In the genomic region with DNA sequence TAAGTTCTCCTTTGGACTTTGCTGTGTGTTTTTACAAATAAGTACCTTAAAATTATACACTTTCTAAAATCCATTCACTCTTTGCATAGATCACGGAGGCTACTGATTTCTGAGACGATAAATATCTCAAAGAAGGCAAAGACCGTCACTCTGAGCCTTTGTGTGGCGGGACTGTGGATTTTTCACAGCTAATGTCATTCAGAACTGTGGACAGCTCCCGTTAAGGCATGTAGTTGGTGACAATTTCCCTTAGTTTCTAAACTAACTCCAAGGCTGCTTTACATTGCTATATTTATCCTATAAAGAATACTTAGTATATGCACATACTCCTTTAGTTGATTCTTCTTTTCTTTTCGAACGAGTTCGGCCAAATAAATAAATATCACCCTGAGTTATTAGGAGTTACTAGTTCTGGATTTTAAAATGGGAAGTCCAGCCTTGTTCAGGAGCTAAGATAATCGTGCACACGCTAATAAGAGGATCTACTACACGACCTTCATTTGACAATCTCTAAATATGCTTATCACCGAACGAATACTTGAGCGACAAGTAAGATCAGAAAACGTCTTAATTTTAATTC, we compare ENCODE assay signal across 14 cellular contexts. TPM values are rescaled to one million over a fixed set of nuclear protein-coding genes. Genes with fewer than 3 reads are reported as not detected.
DNase-seq lines count a peak whose midpoint lies in the region; ATAC-seq and TF ChIP-seq lines count a peak whose summit lies in the region.
"Had no signal": no experiment of that assay in that cellular context is flagged by ENCODE, and none has a peak within 500 bp of the region (broad histone marks: within the 10 kb centered on the region; RNA-seq: fewer than 3 reads in every experiment).

No MANE protein-coding gene starts in this region.

- TF ChIP-seq CTCF in astrocyte of the spinal cord (IDR thresholded peaks at IDR 0.05; ENCODE audit: low read depth, low read length) = no peak
- no peak for TF ChIP-seq CTCF in liver (IDR thresholded peaks at IDR 0.05; ENCODE audit: low read depth, low read length, missing input control)
- no peak for TF ChIP-seq CTCF in uterus (IDR thresholded peaks at IDR 0.05)

- H3K36me3 ChIP-seq in HUES48 (ENCODE audit: control insufficient read depth, insufficient read depth, low read length) = no peaks in the 10 kb centered on the region
- H3K36me3 ChIP-seq in liver (ENCODE audit: control insufficient read depth in 4 of 4, insufficient read depth in 3 of 4, low read depth in 1 of 4, low read length in 3 of 4) = no peaks in the 10 kb centered on the region
- no peaks in the 10 kb centered on the region for H3K36me3 ChIP-seq in uterus

- no peak for TF ChIP-seq POLR2A in uterus (IDR thresholded peaks at IDR 0.05)

- DNase-seq in Ammon's horn (ENCODE audit: low spot score) (peak; percentile 9), astrocyte of the spinal cord (ENCODE audit: low read depth, low spot score) (peak; percentile 1), anterior cingulate cortex (lab: John Stamatoyannopoulos, UW) (no peak), uterus (no peak)
- DNase-seq: activated gamma-delta T cell, mucosa of descending colon, NCI-H2029 had no signal

- WGBS in liver = 22% methylated on average over 15 of the region's 15 CpGs

- no peak for TF ChIP-seq RAD21 in liver (IDR thresholded peaks at IDR 0.05)

- H3K27ac ChIP-seq in HUES48 (ENCODE audit: low read depth, low read length) (no peak overlapping the region), liver (ENCODE audit: low read depth in 1 of 2, low read length in 2 of 2) (no peak overlapping the region), uterus (no peak overlapping the region)

- in situ Hi-C loops in astrocyte of the spinal cord (cut with HindIII; ENCODE audit: low sequenced_read_pairs) = no loop called here

- H3K9ac ChIP-seq in HUES48 (ENCODE audit: low read depth, low read length) (no peak overlapping the region), liver (ENCODE audit: low read depth in 1 of 2, low read length in 2 of 2) (no peak overlapping the region)

- intact Hi-C loops in uterus (cut with DNase I; ENCODE audit: low total_unique reads) = no loop called here

- H3K9me3 ChIP-seq in HUES48 (ENCODE audit: control insufficient read depth, insufficient read depth, low read length) = no peaks in the 10 kb centered on the region
- no peaks in the 10 kb centered on the region for H3K9me3 ChIP-seq in liver (ENCODE audit: control insufficient read depth in 4 of 4, low read length in 3 of 4)
- no peaks in the 10 kb centered on the region for H3K9me3 ChIP-seq in uterus
- H3K9me3 ChIP-seq: mucosa of descending colon had no signal

- no peak for ATAC-seq in HG02981 (IDR thresholded peaks at IDR 0.05; ENCODE audit: unreplicated experiment)
- no peak for ATAC-seq in HG03354 (IDR thresholded peaks at IDR 0.05; ENCODE audit: poor library complexity, severe bottlenecking, unreplicated experiment)
- ATAC-seq: activated CD4-positive, CD25-positive, alpha-beta regulatory T cell treated with anti-CD3 and anti-CD28 coated beads, Interleukin-2, amount 50 U/mL, for 24 hours; mucosa of descending colon had no signal

- H3K4me1 ChIP-seq in HUES48 (ENCODE audit: control insufficient read depth, insufficient read depth, low read length) (peaks cover 21% of the 10 kb centered on the region), liver (ENCODE audit: control insufficient read depth in 4 of 4, insufficient read depth in 4 of 4, low read length in 3 of 4) (peaks cover 2 to 10% (median 8%) of the 10 kb centered on the region in 4 donors), uterus (peaks cover 0 to 12% of the 10 kb centered on the region in 2 donors)

- H3K4me3 ChIP-seq in HUES48 (ENCODE audit: low read depth, low read length) = peak overlapping the region; percentile 65
- no peak overlapping the region for H3K4me3 ChIP-seq in astrocyte of the spinal cord (ENCODE audit: low read depth, low read length)
- no peak overlapping the region for H3K4me3 ChIP-seq in liver (ENCODE audit: low read depth in 1 of 3, low read length in 3 of 3)
- no peak overlapping the region for H3K4me3 ChIP-seq in uterus
- H3K4me3 ChIP-seq: mucosa of descending colon had no signal

- peaks cover 26% of the 10 kb centered on the region for H3K27me3 ChIP-seq in HUES48 (ENCODE audit: control insufficient read depth, insufficient read depth, low read length)
- H3K27me3 ChIP-seq in liver (ENCODE audit: control insufficient read depth in 4 of 4, insufficient read depth in 4 of 4, low read length in 3 of 4) = peaks cover 3 to 11% (median 9%) of the 10 kb centered on the region in 4 donors
- H3K27me3 ChIP-seq in uterus = peaks cover 8 to 16% of the 10 kb centered on the region in 2 donors

TF ChIP-seq in liver, 16 proteins besides CTCF, POLR2A, EP300 and RAD21:
- TF ChIP-seq, protein P1, sequence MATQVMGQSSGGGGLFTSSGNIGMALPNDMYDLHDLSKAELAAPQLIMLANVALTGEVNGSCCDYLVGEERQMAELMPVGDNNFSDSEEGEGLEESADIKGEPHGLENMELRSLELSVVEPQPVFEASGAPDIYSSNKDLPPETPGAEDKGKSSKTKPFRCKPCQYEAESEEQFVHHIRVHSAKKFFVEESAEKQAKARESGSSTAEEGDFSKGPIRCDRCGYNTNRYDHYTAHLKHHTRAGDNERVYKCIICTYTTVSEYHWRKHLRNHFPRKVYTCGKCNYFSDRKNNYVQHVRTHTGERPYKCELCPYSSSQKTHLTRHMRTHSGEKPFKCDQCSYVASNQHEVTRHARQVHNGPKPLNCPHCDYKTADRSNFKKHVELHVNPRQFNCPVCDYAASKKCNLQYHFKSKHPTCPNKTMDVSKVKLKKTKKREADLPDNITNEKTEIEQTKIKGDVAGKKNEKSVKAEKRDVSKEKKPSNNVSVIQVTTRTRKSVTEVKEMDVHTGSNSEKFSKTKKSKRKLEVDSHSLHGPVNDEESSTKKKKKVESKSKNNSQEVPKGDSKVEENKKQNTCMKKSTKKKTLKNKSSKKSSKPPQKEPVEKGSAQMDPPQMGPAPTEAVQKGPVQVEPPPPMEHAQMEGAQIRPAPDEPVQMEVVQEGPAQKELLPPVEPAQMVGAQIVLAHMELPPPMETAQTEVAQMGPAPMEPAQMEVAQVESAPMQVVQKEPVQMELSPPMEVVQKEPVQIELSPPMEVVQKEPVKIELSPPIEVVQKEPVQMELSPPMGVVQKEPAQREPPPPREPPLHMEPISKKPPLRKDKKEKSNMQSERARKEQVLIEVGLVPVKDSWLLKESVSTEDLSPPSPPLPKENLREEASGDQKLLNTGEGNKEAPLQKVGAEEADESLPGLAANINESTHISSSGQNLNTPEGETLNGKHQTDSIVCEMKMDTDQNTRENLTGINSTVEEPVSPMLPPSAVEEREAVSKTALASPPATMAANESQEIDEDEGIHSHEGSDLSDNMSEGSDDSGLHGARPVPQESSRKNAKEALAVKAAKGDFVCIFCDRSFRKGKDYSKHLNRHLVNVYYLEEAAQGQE (IDR thresholded peaks at IDR 0.05) = peak; percentile 98
- no peak for TF ChIP-seq ZBTB33 (IDR thresholded peaks at IDR 0.05)
- no peak for TF ChIP-seq YY1 (IDR thresholded peaks at IDR 0.05)
- TF ChIP-seq RXRA (IDR thresholded peaks at IDR 0.05) = no peak
- TF ChIP-seq GABPA (IDR thresholded peaks at IDR 0.05 in 1 of 2, conservative IDR thresholded peaks at IDR 0.05 in 1 of 2) = no peak
- TF ChIP-seq NR2F2 (IDR thresholded peaks at IDR 0.05) = no peak
- no peak for TF ChIP-seq TAF1 (conservative IDR thresholded peaks at IDR 0.05)
- no peak for TF ChIP-seq HNF4A (conservative IDR thresholded peaks at IDR 0.05)

RNA-seq across cellular contexts. Expression of gene HCN1, which starts 1.8 kb away (rescaled TPM):
- total RNA-seq in liver = under 1 TPM in 1 of 2 donors, not detected in 1; under 0.01 TPM
- not detected for polyA plus RNA-seq in liver
- total RNA-seq in uterus = under 1 TPM in 1 of 4 donors, not detected in 3; 0.07 TPM
- total RNA-seq: glomerular endothelial cell had no signal
- polyA plus RNA-seq: CD14-positive monocyte had no signal

Comparison
In these comparisons a context has a peak if more than half of its experiments do, and no peak if none do; other contexts are left out.
1. DNase-seq: peak in Ammon's horn (single experiment) and astrocyte of the spinal cord (single experiment); none in anterior cingulate cortex (0 of 58) and uterus (0 of 2).